In genomic region chr5:32029291-32029690, GRCh38 we compare ENCODE assay signal across 20 cellular contexts.
DNase-seq lines count a peak whose midpoint lies in the region; ATAC-seq, FAIRE-seq and TF ChIP-seq lines count a peak whose summit lies in the region.
"Had no signal": no experiment of that assay in that cellular context is flagged by ENCODE, and none has a peak within 500 bp of the region (broad histone marks: within the 10 kb centered on the region; RNA-seq: fewer than 3 reads in every experiment).

No MANE protein-coding gene starts in this region.

- H3K4me3 Mint-ChIP-seq in nephron progenitor cell: no peak overlapping the region
- H3K4me3 Mint-ChIP-seq: activated CD8-positive, alpha-beta T cell treated with anti-CD3 and anti-CD28 coated beads, Interleukin-2, amount 10 ng/mL, durations not matched to agents 7 days and 5 days; activated T-helper 17 cell treated with anti-CD3 and anti-CD28 coated beads, Interleukin-2, amount 50 U/mL, for 72 hours; dendritic cell treated with granulocyte-macrophage colony-stimulating factor and Interleukin-4, amounts not matched to agents 40 ng/mL and 50 ng/mL, for 4 days; mesothelial cell of epicardium; stimulated activated naive CD8-positive, alpha-beta T cell treated with anti-CD3 and anti-CD28 coated beads, Interleukin-15, Interleukin-2, amounts not matched to agents 100 ng/mL and 50 ng/mL, for 24 hours had no signal

- no peaks in the 10 kb centered on the region for H3K9me1 ChIP-seq in IMR-90 (ENCODE audit: insufficient read depth, low read length)

- H3K4me1 ChIP-seq in ACC112 (ENCODE audit: control insufficient read depth, insufficient read depth, low read length, unreplicated experiment) (peaks cover 51% of the 10 kb centered on the region), IMR-90 (ENCODE audit: control insufficient read depth, insufficient read depth, low read length) (peaks cover 2% of the 10 kb centered on the region), mesenchymal stem cell (ENCODE audit: control insufficient read depth, insufficient read depth, low read depth, low read length) (peaks cover 2% of the 10 kb centered on the region), Karpas-422 (ENCODE audit: low read length) (no peaks in the 10 kb centered on the region)

- peak overlapping the region; percentile 17 to 20 for H2BK12ac ChIP-seq in mesenchymal stem cell (ENCODE audit: low read length in 2 of 2)

- H3K56ac ChIP-seq in IMR-90 (ENCODE audit: extremely low read depth, insufficient read depth, low read length): no peak overlapping the region

- no peak overlapping the region for H2BK20ac ChIP-seq in IMR-90 (ENCODE audit: low read depth, low read length)

- no peak overlapping the region for H4K5ac ChIP-seq in IMR-90 (ENCODE audit: low read depth, low read length)

- H3K18ac ChIP-seq in IMR-90 (ENCODE audit: low read depth, low read length): no peak overlapping the region
- peak overlapping the region; percentile 52 to 56 for H3K18ac ChIP-seq in mesenchymal stem cell (ENCODE audit: low read depth in 1 of 2, low read length in 2 of 2)

- H3K9me3 ChIP-seq in IMR-90 (ENCODE audit: control insufficient read depth, insufficient read depth, low read length) (no peaks in the 10 kb centered on the region), mesenchymal stem cell (ENCODE audit: control insufficient read depth, low read length) (no peaks in the 10 kb centered on the region), Karpas-422 (ENCODE audit: low read length) (no peaks in the 10 kb centered on the region)

- POLR2A ChIA-PET in IMR-90 (lab: Charles Lee; ENCODE audit: unreplicated experiment): no interaction called here

- H3K9me2 ChIP-seq in Karpas-422 (replicated peaks; ENCODE audit: insufficient read depth, low read length): no peaks in the 10 kb centered on the region

- no peak for TF ChIP-seq RAD21 in IMR-90 (IDR thresholded peaks at IDR 0.05; ENCODE audit: low read length)

- H3K9ac ChIP-seq in IMR-90 (ENCODE audit: low read depth, low read length): no peak overlapping the region
- H3K9ac ChIP-seq in mesenchymal stem cell (ENCODE audit: low read length): peak overlapping the region; percentile 65
- H3K9ac ChIP-seq in Karpas-422 (ENCODE audit: low read length): no peak overlapping the region
- H3K9ac ChIP-seq: KMS-11 had no signal

- peaks cover 57% of the 10 kb centered on the region for H3K4me1 Mint-ChIP-seq in nephron progenitor cell

- TF ChIP-seq POLR2A in IMR-90 (IDR thresholded peaks at IDR 0.05; ENCODE audit: low read depth, low read length): no peak

- no CpG with 5 or more reads among the region's 2 CpGs for WGBS in IMR-90 (ENCODE audit: extremely low coverage in 2 of 2, insufficient read length in 1 of 2), 2 experiments
- WGBS in mesenchymal stem cell: 87% methylated on average over 2 of the region's 2 CpGs

- H2AK9ac ChIP-seq in IMR-90 (replicated peaks; ENCODE audit: low read depth, low read length, poor library complexity): no peak overlapping the region

- H4K91ac ChIP-seq in IMR-90 (ENCODE audit: insufficient read depth, low read depth, low read length): no peak overlapping the region
- H4K91ac ChIP-seq in mesenchymal stem cell (ENCODE audit: low read length): peak overlapping the region; percentile 9

- H3K36me3 Mint-ChIP-seq in nephron progenitor cell (ENCODE audit: low read depth): no peaks in the 10 kb centered on the region
- H3K36me3 Mint-ChIP-seq: mesothelial cell of epicardium had no signal

- no TSS peak for BruUV-seq in IMR-90 (replicated peaks; lab: Mats Ljungman, UMichigan)

- no peak for ATAC-seq in IMR-90 (ENCODE audit: low read depth)
- ATAC-seq in HG03520 (IDR thresholded peaks at IDR 0.05; ENCODE audit: unreplicated experiment): no peak
- ATAC-seq: activated CD8-positive, alpha-beta T cell treated with anti-CD3 and anti-CD28 coated beads, Interleukin-2, amount 10 ng/mL, durations not matched to agents 7 days and 5 days; activated T-helper 17 cell treated with anti-CD3 and anti-CD28 coated beads, Interleukin-2, amount 50 U/mL, for 72 hours; SK-N-SH treated with all-trans-retinoic acid at 6 μM for 48 hours had no signal

- no peak overlapping the region for H2BK15ac ChIP-seq in IMR-90 (ENCODE audit: low read depth, low read length)
- no peak overlapping the region for H2BK15ac ChIP-seq in mesenchymal stem cell (ENCODE audit: low read depth, poor library complexity, severe bottlenecking)

- H2BK5ac ChIP-seq in IMR-90 (ENCODE audit: low read depth, low read length, poor library complexity, severe bottlenecking) (no peak overlapping the region), mesenchymal stem cell (ENCODE audit: low read depth, low read length, poor library complexity, severe bottlenecking) (no peak overlapping the region)

- no peak overlapping the region for H3K4ac ChIP-seq in IMR-90 (ENCODE audit: low read depth, low read length)
- H3K4ac ChIP-seq in mesenchymal stem cell (ENCODE audit: low read depth in 1 of 2, low read length in 2 of 2): no peak overlapping the region

- CTCF ChIA-PET in IMR-90 (lab: Yijun Ruan, JAX): interaction anchor here (1.0 to 3.5 kb wide), 4 partner anchors 9 to 199 kb away, joined by 3 to 7 read pairs (median 4); no protein-coding TSS in a partner anchor

- no peak overlapping the region for H3K4me3 ChIP-seq in ACC112 (ENCODE audit: low read depth, low read length)
- no peak overlapping the region for H3K4me3 ChIP-seq in IMR-90 (ENCODE audit: insufficient read depth, low read depth, low read length)
- H3K4me3 ChIP-seq in bronchial epithelial cell (ENCODE audit: low read depth, low read length): no peak overlapping the region
- H3K4me3 ChIP-seq in mesenchymal stem cell (ENCODE audit: insufficient read depth in 1 of 2, low read depth in 1 of 2, low read length in 2 of 2): peak overlapping the region in 1 of 2 experiments; percentile 34
- no peak overlapping the region for H3K4me3 ChIP-seq in Karpas-422 (ENCODE audit: low read length)

- no peaks in the 10 kb centered on the region for H3K9me3 Mint-ChIP-seq in nephron progenitor cell
- H3K9me3 Mint-ChIP-seq: activated T-helper 17 cell treated with anti-CD3 and anti-CD28 coated beads, Interleukin-2, amount 50 U/mL, for 72 hours; dendritic cell treated with granulocyte-macrophage colony-stimulating factor and Interleukin-4, amounts not matched to agents 40 ng/mL and 50 ng/mL, for 4 days; mesothelial cell of epicardium; stimulated activated naive CD8-positive, alpha-beta T cell treated with anti-CD3 and anti-CD28 coated beads, Interleukin-15, Interleukin-2, amounts not matched to agents 100 ng/mL and 50 ng/mL, for 24 hours had no signal

- no peak overlapping the region for H3K27ac Mint-ChIP-seq in nephron progenitor cell
- H3K27ac Mint-ChIP-seq: activated CD8-positive, alpha-beta T cell treated with anti-CD3 and anti-CD28 coated beads, Interleukin-2, amount 10 ng/mL, durations not matched to agents 7 days and 5 days; activated T-helper 17 cell treated with anti-CD3 and anti-CD28 coated beads, Interleukin-2, amount 50 U/mL, for 72 hours; dendritic cell treated with granulocyte-macrophage colony-stimulating factor and Interleukin-4, amounts not matched to agents 40 ng/mL and 50 ng/mL, for 4 days; mesothelial cell of epicardium; stimulated activated naive CD8-positive, alpha-beta T cell treated with anti-CD3 and anti-CD28 coated beads, Interleukin-15, Interleukin-2, amounts not matched to agents 100 ng/mL and 50 ng/mL, for 24 hours had no signal

- TF ChIP-seq CTCF in IMR-90 (conservative IDR thresholded peaks at IDR 0.05; ENCODE audit: low read depth, low read length): no peak
- TF ChIP-seq CTCF in bronchial epithelial cell (IDR thresholded peaks at IDR 0.05; ENCODE audit: insufficient read depth, low read length, severe bottlenecking): no peak
- no peak for TF ChIP-seq CTCF in nephron progenitor cell (IDR thresholded peaks at IDR 0.05)

- H3K79me1 ChIP-seq in IMR-90 (ENCODE audit: low read depth in 1 of 2, low read length in 2 of 2) (no peaks in the 10 kb centered on the region), mesenchymal stem cell (replicated peaks; ENCODE audit: low read length, poor library complexity, severe bottlenecking) (no peaks in the 10 kb centered on the region)

- H2BK120ac ChIP-seq in IMR-90 (ENCODE audit: low read depth, low read length) (no peak overlapping the region), mesenchymal stem cell (ENCODE audit: low read depth, low read length) (no peak overlapping the region)

- intact Hi-C loops in IMR-90 (cut with micrococcal nuclease): no loop called here

- dilution Hi-C loops in IMR-90 (cut with HindIII; ENCODE audit: low sequenced_read_pairs, unreplicated experiment): no loop called here

- no peak overlapping the region for H2AK5ac ChIP-seq in IMR-90 (ENCODE audit: low read depth, low read length)
- H2AK5ac ChIP-seq in mesenchymal stem cell (ENCODE audit: low read length, severe bottlenecking): no peak overlapping the region

- H3K27ac ChIP-seq in ACC112 (ENCODE audit: low read depth, low read length) (peak overlapping the region; percentile 81), IMR-90 (ENCODE audit: insufficient read depth, low read length) (no peak overlapping the region), mesenchymal stem cell (ENCODE audit: low read length, poor library complexity, severe bottlenecking) (no peak overlapping the region), Karpas-422 (ENCODE audit: low read length) (no peak overlapping the region)
- H3K27ac ChIP-seq: HL-60, KMS-11 had no signal

- H3K23ac ChIP-seq in IMR-90 (ENCODE audit: low read depth, low read length): no peak overlapping the region
- no peak overlapping the region for H3K23ac ChIP-seq in mesenchymal stem cell (ENCODE audit: low read length in 2 of 2)

- H2AFZ ChIP-seq in ACC112 (ENCODE audit: low read length, unreplicated experiment) (no peak overlapping the region), IMR-90 (replicated peaks; ENCODE audit: low read length, poor library complexity) (no peak overlapping the region), mesenchymal stem cell (ENCODE audit: low read depth, low read length) (no peak overlapping the region), Karpas-422 (ENCODE audit: low read length) (no peak overlapping the region)

- H3K4me2 ChIP-seq in IMR-90 (ENCODE audit: low read depth, low read length) (no peak overlapping the region), mesenchymal stem cell (ENCODE audit: low read length, poor library complexity, severe bottlenecking) (no peak overlapping the region), Karpas-422 (ENCODE audit: low read depth, low read length, poor library complexity, severe bottlenecking) (no peak overlapping the region)
- H3K4me2 ChIP-seq: KMS-11 had no signal

- H3K79me2 ChIP-seq in ACC112 (ENCODE audit: control insufficient read depth, insufficient read depth, low read length, unreplicated experiment) (no peaks in the 10 kb centered on the region), Karpas-422 (ENCODE audit: low read length) (no peaks in the 10 kb centered on the region)

- no peak for FAIRE-seq in bronchial epithelial cell (lab: Jason Lieb, UNC)
- FAIRE-seq: small intestine had no signal

- H3K36me3 ChIP-seq in ACC112 (ENCODE audit: insufficient read depth, low read length): no peaks in the 10 kb centered on the region
- H3K36me3 ChIP-seq in IMR-90 (ENCODE audit: control insufficient read depth, insufficient read depth, low read length): no peaks in the 10 kb centered on the region
- H3K36me3 ChIP-seq in bronchial epithelial cell (ENCODE audit: control insufficient read depth, insufficient read depth, low read length): no peaks in the 10 kb centered on the region
- no peaks in the 10 kb centered on the region for H3K36me3 ChIP-seq in mesenchymal stem cell (ENCODE audit: control insufficient read depth in 1 of 2, insufficient read depth in 2 of 2, low read depth in 1 of 2, low read length in 2 of 2)
- H3K36me3 ChIP-seq in Karpas-422 (ENCODE audit: insufficient read depth, low read length): no peaks in the 10 kb centered on the region

- H3K14ac ChIP-seq in IMR-90 (replicated peaks; ENCODE audit: low read depth, low read length): no peak overlapping the region
- H3K14ac ChIP-seq in mesenchymal stem cell (ENCODE audit: low read length in 2 of 2): peak overlapping the region in 1 of 2 experiments; percentile 13

- no peaks in the 10 kb centered on the region for H3K27me3 ChIP-seq in ACC112 (ENCODE audit: insufficient read depth, low read length)
- H3K27me3 ChIP-seq in IMR-90 (ENCODE audit: control insufficient read depth, insufficient read depth, low read length): peaks cover 3% of the 10 kb centered on the region; the same call in 1 of the 2 replicates
- H3K27me3 ChIP-seq in bronchial epithelial cell (ENCODE audit: control insufficient read depth, insufficient read depth, low read length): no peaks in the 10 kb centered on the region
- peaks cover 0 to 11% of the 10 kb centered on the region in 2 experiments for H3K27me3 ChIP-seq in mesenchymal stem cell (ENCODE audit: control insufficient read depth in 1 of 2, insufficient read depth in 1 of 2, low read length in 2 of 2)
- H3K27me3 ChIP-seq in Karpas-422 (ENCODE audit: low read length): no peaks in the 10 kb centered on the region

- H4K8ac ChIP-seq in IMR-90 (ENCODE audit: low read depth in 2 of 2, low read length in 2 of 2) (no peak overlapping the region), mesenchymal stem cell (ENCODE audit: low read length) (peak overlapping the region; percentile 19)

- in situ Hi-C loops in IMR-90 (cut with MboI; ENCODE audit: low sequenced_read_pairs): no loop called here

- DNase-seq in IMR-90: peak; percentile 18
- peak; percentile 75 for DNase-seq in bronchial epithelial cell (ENCODE audit: low read depth)
- DNase-seq in mesenchymal stem cell: no peak
- DNase-seq in OCI-M2 (lab: John Stamatoyannopoulos, UW; ENCODE audit: unreplicated experiment): no peak
- DNase-seq in nephron progenitor cell: no peak
- no peak for DNase-seq in Karpas-422
- DNase-seq: activated CD8-positive, alpha-beta T cell treated with anti-CD3 and anti-CD28 coated beads, Interleukin-2, amount 10 ng/mL, durations not matched to agents 7 days and 5 days; DMS153; NCI-H2081; occipital lobe; small intestine had no signal

- H3K27me3 Mint-ChIP-seq in nephron progenitor cell (ENCODE audit: low read depth, poor library complexity): peaks cover 7% of the 10 kb centered on the region
- H3K27me3 Mint-ChIP-seq: activated T-helper 17 cell treated with anti-CD3 and anti-CD28 coated beads, Interleukin-2, amount 50 U/mL, for 72 hours; dendritic cell treated with granulocyte-macrophage colony-stimulating factor and Interleukin-4, amounts not matched to agents 40 ng/mL and 50 ng/mL, for 4 days; stimulated activated naive CD8-positive, alpha-beta T cell treated with anti-CD3 and anti-CD28 coated beads, Interleukin-15, Interleukin-2, amounts not matched to agents 100 ng/mL and 50 ng/mL, for 24 hours had no signal

- H4K20me1 ChIP-seq in IMR-90 (ENCODE audit: insufficient read depth, low read length) (no peaks in the 10 kb centered on the region; the same call in 1 of the 2 replicates), Karpas-422 (ENCODE audit: insufficient read depth, low read depth, low read length) (no peaks in the 10 kb centered on the region)

Comparison
In these comparisons a context has a peak if more than half of its experiments do, and no peak if none do; other contexts are left out.
1. DNase-seq: peak in IMR-90 (single experiment) and bronchial epithelial cell (single experiment); none in mesenchymal stem cell (single experiment), OCI-M2 (single experiment), nephron progenitor cell (single experiment) and Karpas-422 (single experiment).